8 cellular contexts compared by ENCODE assay signal in the genomic region with DNA sequence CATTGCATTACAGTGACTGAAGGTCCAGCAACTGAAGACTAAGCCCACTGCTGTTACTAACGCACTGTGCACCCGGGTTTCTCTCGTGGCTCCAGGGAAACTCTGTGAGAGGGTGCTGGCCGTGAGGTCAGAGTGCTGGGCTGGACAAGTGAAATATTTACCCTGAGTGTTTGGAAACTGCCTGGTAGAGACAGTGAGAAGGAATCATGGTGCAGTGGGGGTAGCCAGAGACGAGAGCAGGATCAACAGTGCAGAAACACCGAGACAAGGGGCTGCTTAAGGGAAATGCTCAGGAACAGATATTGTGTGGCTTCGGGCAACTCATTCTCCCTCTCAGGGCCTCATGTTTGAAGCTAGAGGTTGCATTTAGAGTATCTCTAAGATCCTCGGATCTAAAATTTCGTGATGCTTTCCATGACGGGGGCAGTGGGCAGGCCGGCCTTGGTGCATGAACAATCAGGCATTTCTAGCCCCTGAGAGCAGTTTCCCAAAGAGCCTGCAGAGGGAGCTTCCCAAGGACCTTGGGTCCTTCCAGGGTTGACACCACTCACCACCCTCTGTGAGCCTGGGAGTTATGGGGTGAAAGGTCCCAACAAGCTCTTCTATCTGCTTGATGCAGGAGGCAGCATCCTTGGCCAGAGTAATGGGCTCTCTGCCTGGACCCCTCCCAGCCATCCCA. TPM values are rescaled to one million over a fixed set of nuclear protein-coding genes. Genes with fewer than 3 reads are reported as not detected.
DNase-seq lines count a peak whose midpoint lies in the region; ATAC-seq, FAIRE-seq and TF ChIP-seq lines count a peak whose summit lies in the region.

No MANE protein-coding gene starts in this region.

- H3K4me3 ChIP-seq in upper lobe of left lung: no peak overlapping the region

- no peak for FAIRE-seq in D721Med (lab: Jason Lieb, UNC)

- H3K36me3 ChIP-seq in KOPT-K1 (ENCODE audit: insufficient read depth, low read length): peaks cover 85% of the 10 kb centered on the region
- no peaks in the 10 kb centered on the region for H3K36me3 ChIP-seq in upper lobe of left lung

- H3K27ac ChIP-seq in KOPT-K1 (ENCODE audit: low read depth, low read length, poor library complexity, severe bottlenecking) (peak overlapping the region; percentile 99), upper lobe of left lung (peak overlapping the region in 1 of 4 donors; percentile 30)

- DNase-seq in D721Med (ENCODE audit: insufficient read length, low spot score) (no peak), islet precursor cell (peak; percentile 59), upper lobe of left lung (no peak), NCI-H187 (lab: John Stamatoyannopoulos, UW) (no peak)
- peak; percentile 39 for DNase-seq in activated T-helper 9 cell treated with anti-CD3 and anti-CD28 coated beads, Interleukin-2, amount 50 U/mL, for 16 hours (ENCODE audit: low read depth)

- ATAC-seq in upper lobe of left lung (ENCODE audit: low FRiP score in 2 of 2): peak in 1 of 2 donors; percentile 45
- no peak for ATAC-seq in GM18870 (IDR thresholded peaks at IDR 0.05; ENCODE audit: unreplicated experiment)
- no peak for ATAC-seq in HG03108 (IDR thresholded peaks at IDR 0.05; ENCODE audit: unreplicated experiment)

- WGBS in upper lobe of left lung, 2 donors: 70 to 80% methylated on average over 11 of the region's 11 CpGs

- H3K4me1 ChIP-seq in upper lobe of left lung: peaks cover 0 to 6% (median 4%) of the 10 kb centered on the region in 4 donors

- H3K9me3 ChIP-seq in KOPT-K1 (ENCODE audit: insufficient read depth, low read length, poor library complexity, severe bottlenecking) (no peaks in the 10 kb centered on the region), upper lobe of left lung (no peaks in the 10 kb centered on the region)

- H3K27me3 ChIP-seq in upper lobe of left lung: no peaks in the 10 kb centered on the region

- TF ChIP-seq EP300 in upper lobe of left lung (IDR thresholded peaks at IDR 0.05): no peak

- TF ChIP-seq CTCF in D721Med (IDR thresholded peaks at IDR 0.05; ENCODE audit: insufficient read depth, missing control alignments): peak; percentile 37
- peak in 4 of 6 experiments; percentile 11 to 35 (median 24) for TF ChIP-seq CTCF in upper lobe of left lung (IDR thresholded peaks at IDR 0.05)

- TF ChIP-seq POLR2A in upper lobe of left lung (IDR thresholded peaks at IDR 0.05): no peak

RNA-seq across cellular contexts. Expression of gene CD2, which starts 9.7 kb away (rescaled TPM):
- 10 to 100 TPM in 2 of 6 donors, 1 to 10 TPM in 4; 3.8 to 23.5 (median 7.9) TPM for total RNA-seq in upper lobe of left lung

Comparison
In these comparisons a context has a peak if more than half of its experiments do, and no peak if none do; other contexts are left out.
1. DNase-seq: peak in activated T-helper 9 cell treated with anti-CD3 and anti-CD28 coated beads, Interleukin-2, amount 50 U/mL, for 16 hours (single experiment) and islet precursor cell (single experiment); none in D721Med (single experiment), upper lobe of left lung (0 of 2) and NCI-H187 (0 of 2).